Comparison of ENCODE assay signal across 14 cellular contexts in the genomic region with DNA sequence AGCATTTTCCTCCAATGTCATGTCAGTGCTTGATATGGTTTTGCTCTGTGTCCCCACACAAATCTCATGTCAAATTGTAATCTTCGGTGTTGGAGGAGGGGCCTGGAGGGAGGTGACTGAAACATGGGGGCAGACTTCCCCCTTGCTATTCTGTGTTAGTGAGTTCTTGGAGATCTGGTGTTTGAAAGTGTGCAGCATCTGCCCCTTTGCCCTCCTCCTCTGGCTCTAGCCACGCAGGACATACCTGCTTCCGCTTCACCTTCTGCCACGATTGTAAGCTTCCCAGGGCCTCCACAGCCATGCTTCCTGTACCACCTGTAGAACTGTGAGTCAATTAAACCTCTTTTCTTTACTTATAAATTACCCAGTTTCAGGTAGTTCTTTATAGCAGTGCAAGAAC.
DNase-seq lines count a peak whose midpoint lies in the region; ATAC-seq and TF ChIP-seq lines count a peak whose summit lies in the region.
"Had no signal": no experiment of that assay in that cellular context is flagged by ENCODE, and none has a peak within 500 bp of the region (broad histone marks: within the 10 kb centered on the region; RNA-seq: fewer than 3 reads in every experiment).

No MANE protein-coding gene starts in this region.

- H3K79me1 ChIP-seq in IMR-90 (ENCODE audit: low read depth in 1 of 2, low read length in 2 of 2) (peaks cover 0 to 9% of the 10 kb centered on the region in 2 experiments; a peak in 3 of 4 replicates), mesenchymal stem cell (replicated peaks; ENCODE audit: low read length, poor library complexity, severe bottlenecking) (peaks cover 8% of the 10 kb centered on the region)

- POLR2A ChIA-PET in IMR-90 (lab: Charles Lee; ENCODE audit: unreplicated experiment) = no interaction called here

- no peak for TF ChIP-seq CTCF in IMR-90 (conservative IDR thresholded peaks at IDR 0.05; ENCODE audit: low read depth, low read length)

- H3K27ac ChIP-seq in CD4-positive, CD25-positive, alpha-beta regulatory T cell (ENCODE audit: insufficient read depth, low read length, poor library complexity, severe bottlenecking) = no peak overlapping the region
- no peak overlapping the region for H3K27ac ChIP-seq in IMR-90 (ENCODE audit: insufficient read depth, low read length)
- H3K27ac ChIP-seq in mesenchymal stem cell (ENCODE audit: low read length, poor library complexity, severe bottlenecking) = no peak overlapping the region
- H3K27ac ChIP-seq: BLaER1 treated with 17β-estradiol and CSF1 and Interleukin-3, amounts not matched to agents 10 nM and 100 nM had no signal

- WGBS in IMR-90 (ENCODE audit: extremely low coverage in 2 of 2, insufficient read length in 1 of 2), 2 experiments = no CpG with 5 or more reads among the region's 4 CpGs
- 100% methylated on average over 4 of the region's 4 CpGs for WGBS in mesenchymal stem cell

- H3K4ac ChIP-seq in IMR-90 (ENCODE audit: low read depth, low read length) = peak overlapping the region; percentile 27; the same call in 1 of the 2 replicates
- no peak overlapping the region for H3K4ac ChIP-seq in mesenchymal stem cell (ENCODE audit: low read depth in 1 of 2, low read length in 2 of 2)

- no peak overlapping the region for H3K4me3 Mint-ChIP-seq in activated T-cell treated with anti-CD3 and anti-CD28 coated beads, Interleukin-2, amount 50 U/mL, for 24 hours
- H3K4me3 Mint-ChIP-seq in CD4-positive, CD25-positive, alpha-beta regulatory T cell = no peak overlapping the region
- H3K4me3 Mint-ChIP-seq: CD4-positive, alpha-beta T cell had no signal

- H3K9me3 Mint-ChIP-seq in activated T-cell treated with anti-CD3 and anti-CD28 coated beads, Interleukin-2, amount 50 U/mL, for 24 hours = peaks cover under 1% of the 10 kb centered on the region
- H3K9me3 Mint-ChIP-seq in CD4-positive, CD25-positive, alpha-beta regulatory T cell = no peaks in the 10 kb centered on the region
- H3K9me3 Mint-ChIP-seq: CD4-positive, alpha-beta T cell had no signal

- DNase-seq in activated T-cell treated with anti-CD3 and anti-CD28 coated beads, Interleukin-2, amount 50 U/mL, for 24 hours = no peak
- DNase-seq in activated T-cell treated with anti-CD3 and anti-CD28 coated beads, Interleukin-2, amount 50 U/mL, for 48 hours = no peak
- no peak for DNase-seq in CD4-positive, CD25-positive, alpha-beta regulatory T cell
- DNase-seq in IMR-90 (no peak), mesenchymal stem cell (no peak), NCI-H446 treated with DMSO at 0.1 percent for 48 hours (lab: John Stamatoyannopoulos, UW) (no peak)
- no peak for DNase-seq in activated CD4-positive, CD25-positive, alpha-beta regulatory T cell (lab: John Stamatoyannopoulos, UW)
- DNase-seq: ACHN; CD4-positive, alpha-beta T cell; DMS79 had no signal

- H2BK120ac ChIP-seq in IMR-90 (ENCODE audit: low read depth, low read length) (no peak overlapping the region), mesenchymal stem cell (ENCODE audit: low read depth, low read length) (no peak overlapping the region)

- no peaks in the 10 kb centered on the region for H3K27me3 ChIP-seq in CD4-positive, CD25-positive, alpha-beta regulatory T cell (ENCODE audit: control insufficient read depth, insufficient read depth, low read length)
- H3K27me3 ChIP-seq in IMR-90 (ENCODE audit: control insufficient read depth, insufficient read depth, low read length) (no peaks in the 10 kb centered on the region), mesenchymal stem cell (ENCODE audit: control insufficient read depth in 1 of 2, insufficient read depth in 1 of 2, low read length in 2 of 2) (no peaks in the 10 kb centered on the region)
- H3K27me3 ChIP-seq: BLaER1 treated with 17β-estradiol and CSF1 and Interleukin-3, amounts not matched to agents 10 nM and 100 nM had no signal

- H4K20me1 ChIP-seq in IMR-90 (ENCODE audit: insufficient read depth, low read length) = no peaks in the 10 kb centered on the region

- H3K27ac Mint-ChIP-seq in activated T-cell treated with anti-CD3 and anti-CD28 coated beads, Interleukin-2, amount 50 U/mL, for 24 hours = peak overlapping the region; percentile 67
- H3K27ac Mint-ChIP-seq in CD4-positive, CD25-positive, alpha-beta regulatory T cell = peak overlapping the region in 2 of 3 donors; percentile 44 to 48
- H3K27ac Mint-ChIP-seq: CD4-positive, alpha-beta T cell had no signal

- no peak overlapping the region for H3K14ac ChIP-seq in IMR-90 (replicated peaks; ENCODE audit: low read depth, low read length)
- no peak overlapping the region for H3K14ac ChIP-seq in mesenchymal stem cell (ENCODE audit: low read length in 2 of 2)

- dilution Hi-C loops in IMR-90 (cut with HindIII; ENCODE audit: low sequenced_read_pairs, unreplicated experiment) = no loop called here

- in situ Hi-C loops in IMR-90 (cut with MboI; ENCODE audit: low sequenced_read_pairs) = no loop called here

- H3K9me3 ChIP-seq in CD4-positive, CD25-positive, alpha-beta regulatory T cell (ENCODE audit: control insufficient read depth in 2 of 2, low read length in 2 of 2) = no peaks in the 10 kb centered on the region
- H3K9me3 ChIP-seq in IMR-90 (ENCODE audit: control insufficient read depth, insufficient read depth, low read length) (no peaks in the 10 kb centered on the region), mesenchymal stem cell (ENCODE audit: control insufficient read depth, low read length) (no peaks in the 10 kb centered on the region)

- intact Hi-C loops in IMR-90 (cut with micrococcal nuclease) = no loop called here

- no peak overlapping the region for H2BK15ac ChIP-seq in IMR-90 (ENCODE audit: low read depth, low read length)
- H2BK15ac ChIP-seq in mesenchymal stem cell (ENCODE audit: low read depth, poor library complexity, severe bottlenecking) = no peak overlapping the region

- peaks cover 3% of the 10 kb centered on the region for H3K4me1 Mint-ChIP-seq in activated T-cell treated with anti-CD3 and anti-CD28 coated beads, Interleukin-2, amount 50 U/mL, for 24 hours (ENCODE audit: low read depth)
- peaks cover 0 to 2% (median 0%) of the 10 kb centered on the region in 4 donors for H3K4me1 Mint-ChIP-seq in CD4-positive, CD25-positive, alpha-beta regulatory T cell

- H2BK5ac ChIP-seq in IMR-90 (ENCODE audit: low read depth, low read length, poor library complexity, severe bottlenecking) = no peak overlapping the region
- H2BK5ac ChIP-seq in mesenchymal stem cell (ENCODE audit: low read depth, low read length, poor library complexity, severe bottlenecking) = no peak overlapping the region

- no peak for TF ChIP-seq POLR2A in IMR-90 (IDR thresholded peaks at IDR 0.05; ENCODE audit: low read depth, low read length)

- H3K4me2 ChIP-seq in IMR-90 (ENCODE audit: low read depth, low read length) (no peak overlapping the region), mesenchymal stem cell (ENCODE audit: low read length, poor library complexity, severe bottlenecking) (no peak overlapping the region)

- CTCF ChIA-PET in IMR-90 (lab: Yijun Ruan, JAX) = no interaction called here

- H2AK5ac ChIP-seq in IMR-90 (ENCODE audit: low read depth, low read length) (peak overlapping the region; percentile 57; the same call in 1 of the 2 replicates), mesenchymal stem cell (ENCODE audit: low read length, severe bottlenecking) (no peak overlapping the region)

- H3K9me1 ChIP-seq in IMR-90 (ENCODE audit: insufficient read depth, low read length) = peaks cover 11% of the 10 kb centered on the region

- no peak overlapping the region for H2BK12ac ChIP-seq in mesenchymal stem cell (ENCODE audit: low read length in 2 of 2)

- H2BK20ac ChIP-seq in IMR-90 (ENCODE audit: low read depth, low read length) = 0 out of 2 replicates have a peak overlapping the region, but pooled peaks have one; percentile 23

- no TSS peak for BruUV-seq in IMR-90 (replicated peaks; lab: Mats Ljungman, UMichigan)

- H3K27me3 Mint-ChIP-seq in activated T-cell treated with anti-CD3 and anti-CD28 coated beads, Interleukin-2, amount 50 U/mL, for 24 hours = no peaks in the 10 kb centered on the region
- H3K27me3 Mint-ChIP-seq in CD4-positive, CD25-positive, alpha-beta regulatory T cell = no peaks in the 10 kb centered on the region
- H3K27me3 Mint-ChIP-seq: CD4-positive, alpha-beta T cell had no signal

- H3K36me3 ChIP-seq in CD4-positive, CD25-positive, alpha-beta regulatory T cell (ENCODE audit: control insufficient read depth, insufficient read depth, low read length) = peaks cover 54% of the 10 kb centered on the region
- H3K36me3 ChIP-seq in IMR-90 (ENCODE audit: control insufficient read depth, insufficient read depth, low read length) (peaks cover 13% of the 10 kb centered on the region), mesenchymal stem cell (ENCODE audit: control insufficient read depth in 1 of 2, insufficient read depth in 2 of 2, low read depth in 1 of 2, low read length in 2 of 2) (peaks cover 25 to 55% of the 10 kb centered on the region in 2 experiments)

- peaks cover 93% of the 10 kb centered on the region for H3K36me3 Mint-ChIP-seq in activated T-cell treated with anti-CD3 and anti-CD28 coated beads, Interleukin-2, amount 50 U/mL, for 24 hours (ENCODE audit: low read depth)
- H3K36me3 Mint-ChIP-seq in CD4-positive, CD25-positive, alpha-beta regulatory T cell = peaks cover 39% of the 10 kb centered on the region

- H3K4me1 ChIP-seq in CD4-positive, CD25-positive, alpha-beta regulatory T cell (ENCODE audit: control insufficient read depth, insufficient read depth, low read length, poor library complexity, severe bottlenecking) = no peaks in the 10 kb centered on the region
- H3K4me1 ChIP-seq in IMR-90 (ENCODE audit: control insufficient read depth, insufficient read depth, low read length) (peaks cover 8% of the 10 kb centered on the region), mesenchymal stem cell (ENCODE audit: control insufficient read depth, insufficient read depth, low read depth, low read length) (peaks cover 14% of the 10 kb centered on the region)

- no peak overlapping the region for H4K8ac ChIP-seq in IMR-90 (ENCODE audit: low read depth in 2 of 2, low read length in 2 of 2)
- peak overlapping the region; percentile 45 for H4K8ac ChIP-seq in mesenchymal stem cell (ENCODE audit: low read length)

- H3K56ac ChIP-seq in IMR-90 (ENCODE audit: extremely low read depth, insufficient read depth, low read length) = no peak overlapping the region

- no peak overlapping the region for H4K5ac ChIP-seq in IMR-90 (ENCODE audit: low read depth, low read length)

- no peak overlapping the region for H2AFZ ChIP-seq in IMR-90 (replicated peaks; ENCODE audit: low read length, poor library complexity)
- no peak overlapping the region for H2AFZ ChIP-seq in mesenchymal stem cell (ENCODE audit: low read depth, low read length)

- TF ChIP-seq RAD21 in IMR-90 (IDR thresholded peaks at IDR 0.05; ENCODE audit: low read length) = no peak

- H2AK9ac ChIP-seq in IMR-90 (replicated peaks; ENCODE audit: low read depth, low read length, poor library complexity) = no peak overlapping the region

- H4K91ac ChIP-seq in IMR-90 (ENCODE audit: insufficient read depth, low read depth, low read length) = no peak overlapping the region
- peak overlapping the region; percentile 8 for H4K91ac ChIP-seq in mesenchymal stem cell (ENCODE audit: low read length)

- H3K9ac ChIP-seq in IMR-90 (ENCODE audit: low read depth, low read length) = no peak overlapping the region
- H3K9ac ChIP-seq in mesenchymal stem cell (ENCODE audit: low read length) = no peak overlapping the region
- H3K9ac ChIP-seq: BLaER1 treated with 17β-estradiol and CSF1 and Interleukin-3, amounts not matched to agents 10 nM and 100 nM had no signal

- no peak for ATAC-seq in CD4-positive, CD25-positive, alpha-beta regulatory T cell (ENCODE audit: low read depth in 2 of 2)
- ATAC-seq in IMR-90 (ENCODE audit: low read depth) (no peak), HG02981 (IDR thresholded peaks at IDR 0.05; ENCODE audit: unreplicated experiment) (no peak)
- ATAC-seq: GM12878, HCT116 had no signal

- no peak overlapping the region for H3K23ac ChIP-seq in IMR-90 (ENCODE audit: low read depth, low read length)
- H3K23ac ChIP-seq in mesenchymal stem cell (ENCODE audit: low read length in 2 of 2) = no peak overlapping the region

- no peak overlapping the region for H3K18ac ChIP-seq in IMR-90 (ENCODE audit: low read depth, low read length)
- no peak overlapping the region for H3K18ac ChIP-seq in mesenchymal stem cell (ENCODE audit: low read depth in 1 of 2, low read length in 2 of 2)

- H3K4me3 ChIP-seq in CD4-positive, CD25-positive, alpha-beta regulatory T cell (ENCODE audit: low read depth, low read length) = no peak overlapping the region
- H3K4me3 ChIP-seq in IMR-90 (ENCODE audit: insufficient read depth, low read depth, low read length) = no peak overlapping the region
- no peak overlapping the region for H3K4me3 ChIP-seq in mesenchymal stem cell (ENCODE audit: insufficient read depth in 1 of 2, low read depth in 1 of 2, low read length in 2 of 2)
- H3K4me3 ChIP-seq: BLaER1 treated with 17β-estradiol and CSF1 and Interleukin-3, amounts not matched to agents 10 nM and 100 nM; GM12878 had no signal
